Comparison of ENCODE assay signal across 1 cellular context in genomic region chr1:41526956-41527561, GRCh38.
TF ChIP-seq lines count a peak whose summit lies in the region.

No MANE protein-coding gene starts in this region.

TF ChIP-seq in IMR-90, 13 proteins besides CTCF, POLR2A, EP300 and RAD21 (continued from another document):
- TF ChIP-seq CEBPB (IDR thresholded peaks at IDR 0.05; ENCODE audit: low read depth, low read length) (no peak), MAZ (IDR thresholded peaks at IDR 0.05; ENCODE audit: borderline replicate concordance, low read depth, low read length) (no peak), MAFK (IDR thresholded peaks at IDR 0.05; ENCODE audit: low read depth, low read length) (no peak), BHLHE40 (IDR thresholded peaks at IDR 0.05; ENCODE audit: low read depth, low read length) (no peak)
